In the genomic region with DNA sequence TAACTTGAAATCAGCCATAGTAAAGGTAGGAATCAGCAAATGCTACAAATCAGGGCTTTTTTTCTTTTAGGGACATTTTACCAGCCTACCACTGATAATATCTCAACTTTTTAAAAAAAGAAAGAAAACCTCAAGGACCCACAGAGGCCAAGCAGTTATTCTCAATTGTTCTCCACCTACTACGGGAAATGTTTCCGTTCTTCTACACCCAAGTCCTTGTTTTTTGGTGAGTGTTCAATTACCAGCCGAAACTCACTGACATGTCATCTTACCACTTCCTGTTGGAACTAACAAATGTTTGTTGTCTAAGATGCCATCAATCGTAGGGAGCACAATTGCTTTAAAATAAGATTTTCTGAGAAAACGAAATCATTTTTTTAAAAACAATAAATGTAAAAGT, we compare ENCODE assay signal across 20 cellular contexts. TPM values are rescaled to one million over a fixed set of nuclear protein-coding genes. Genes with fewer than 3 reads are reported as not detected.
DNase-seq lines count a peak whose midpoint lies in the region; ATAC-seq, FAIRE-seq and TF ChIP-seq lines count a peak whose summit lies in the region.
"Had no signal": no experiment of that assay in that cellular context is flagged by ENCODE, and none has a peak within 500 bp of the region (broad histone marks: within the 10 kb centered on the region; RNA-seq: fewer than 3 reads in every experiment).

No MANE protein-coding gene starts in this region.

- no peaks in the 10 kb centered on the region for H3K9me3 ChIP-seq in spleen
- H3K9me3 ChIP-seq: ascending aorta, esophagus squamous epithelium, heart right ventricle, neutrophil, SK-N-SH had no signal

- peak overlapping the region in 7 of 8 donors; percentile 7 to 89 (median 34) for H3K27ac ChIP-seq in spleen
- H3K27ac ChIP-seq: ascending aorta, esophagus squamous epithelium, neutrophil had no signal

- H3K9me3 Mint-ChIP-seq in activated naive CD4-positive, alpha-beta T cell treated with anti-CD3 and anti-CD28 coated beads, Interleukin-2, amount 10 ng/mL, durations not matched to agents 7 days and 5 days: peaks cover 2% of the 10 kb centered on the region

- WGBS in spleen, 5 donors: 28 to 45% (median 44%) methylated on average over 5 of the region's 5 CpGs

- TF ChIP-seq CTCF in bronchial epithelial cell (IDR thresholded peaks at IDR 0.05; ENCODE audit: insufficient read depth, low read length, severe bottlenecking): no peak
- no peak for TF ChIP-seq CTCF in spleen (IDR thresholded peaks at IDR 0.05 in 8 of 11, conservative IDR thresholded peaks at IDR 0.05 in 3 of 11)

- peak overlapping the region; percentile 95 for H3K27ac Mint-ChIP-seq in activated naive CD4-positive, alpha-beta T cell treated with anti-CD3 and anti-CD28 coated beads, Interleukin-2, amount 10 ng/mL, durations not matched to agents 7 days and 5 days

- ATAC-seq in GM18861 (IDR thresholded peaks at IDR 0.05; ENCODE audit: unreplicated experiment) (no peak), HG03025 (IDR thresholded peaks at IDR 0.05; ENCODE audit: low FRiP score, unreplicated experiment) (no peak), HG03571 (IDR thresholded peaks at IDR 0.05; ENCODE audit: unreplicated experiment) (no peak)
- ATAC-seq: heart right ventricle had no signal

- H3K27me3 ChIP-seq in bronchial epithelial cell (ENCODE audit: control insufficient read depth, insufficient read depth, low read length): no peaks in the 10 kb centered on the region
- H3K27me3 ChIP-seq in spleen (replicated peaks in 1 of 7): peaks cover 0 to 11% (median 6%) of the 10 kb centered on the region in 7 donors

- H3K27me3 Mint-ChIP-seq in activated naive CD4-positive, alpha-beta T cell treated with anti-CD3 and anti-CD28 coated beads, Interleukin-2, amount 10 ng/mL, durations not matched to agents 7 days and 5 days: peaks cover 16% of the 10 kb centered on the region

- H3K36me3 Mint-ChIP-seq in activated naive CD4-positive, alpha-beta T cell treated with anti-CD3 and anti-CD28 coated beads, Interleukin-2, amount 10 ng/mL, durations not matched to agents 7 days and 5 days: peaks cover 47% of the 10 kb centered on the region

- no peak overlapping the region for H3K4me3 ChIP-seq in bronchial epithelial cell (ENCODE audit: low read depth, low read length)
- peak overlapping the region in 1 of 8 donors; percentile 44 for H3K4me3 ChIP-seq in spleen
- H3K4me3 ChIP-seq: ascending aorta, esophagus squamous epithelium, heart right ventricle had no signal

- H3K36me3 ChIP-seq in bronchial epithelial cell (ENCODE audit: control insufficient read depth, insufficient read depth, low read length): no peaks in the 10 kb centered on the region
- no peaks in the 10 kb centered on the region for H3K36me3 ChIP-seq in spleen
- H3K36me3 ChIP-seq: ascending aorta, esophagus squamous epithelium, heart right ventricle, neutrophil had no signal

- peaks cover 3 to 48% (median 43%) of the 10 kb centered on the region in 6 donors for H3K4me1 ChIP-seq in spleen

- H3K4me3 Mint-ChIP-seq in activated naive CD4-positive, alpha-beta T cell treated with anti-CD3 and anti-CD28 coated beads, Interleukin-2, amount 10 ng/mL, durations not matched to agents 7 days and 5 days: peak overlapping the region; percentile 73

- FAIRE-seq in bronchial epithelial cell (lab: Jason Lieb, UNC): no peak
- FAIRE-seq: GM18507 had no signal

- intact Hi-C loops in spleen (cut with DNase I; ENCODE audit: low total_unique reads): no loop called here

- no peak for DNase-seq in activated naive CD4-positive, alpha-beta T cell treated with anti-CD3 and anti-CD28 coated beads, Interleukin-2, amount 10 ng/mL, durations not matched to agents 7 days and 5 days
- DNase-seq in activated naive CD4-positive, alpha-beta T cell (lab: John Stamatoyannopoulos, UW): no peak
- DNase-seq in T follicular helper cell (ENCODE audit: low read depth) (peak; percentile 10), bronchial epithelial cell (ENCODE audit: low read depth) (peak; percentile 63), spleen (no peak)
- DNase-seq: activated CD8-positive, alpha-beta memory T cell treated with anti-CD3 and anti-CD28 coated beads, Interleukin-2, amount 50 U/mL, for 48 hours; DMS153; esophagus squamous epithelium; heart right ventricle; NCI-H1694; NCI-H510A treated with DMSO at 0.1 percent for 48 hours; retina; SK-N-SH; substantia nigra had no signal

- no peak for TF ChIP-seq POLR2A in spleen (IDR thresholded peaks at IDR 0.05)

- peaks cover 86% of the 10 kb centered on the region for H3K4me1 Mint-ChIP-seq in activated naive CD4-positive, alpha-beta T cell treated with anti-CD3 and anti-CD28 coated beads, Interleukin-2, amount 10 ng/mL, durations not matched to agents 7 days and 5 days

- CTCF ChIA-PET in activated naive CD4-positive, alpha-beta T cell treated with anti-CD3 and anti-CD28 coated beads, Interleukin-2, amount 10 ng/mL, durations not matched to agents 7 days and 5 days (lab: Charles Lee): no interaction called here

RNA-seq across cellular contexts. Expression of gene CDK1, which starts 50.2 kb away (rescaled TPM):
- total RNA-seq in bronchial epithelial cell (0.64 and 0.79 TPM in 2 replicates), spleen (10 to 100 TPM in 2 of 7 donors, 1 to 10 TPM in 5; 4.2 to 22.7 (median 9.3) TPM)
- 10 to 100 TPM in 2 of 3 donors, 1 to 10 TPM in 1; 4.0 to 17.8 (median 14.4) TPM for polyA plus RNA-seq in spleen
- total RNA-seq: ascending aorta had no signal

Comparison
In these comparisons a context has a peak if more than half of its experiments do, and no peak if none do; other contexts are left out.
1. DNase-seq: peak in T follicular helper cell (single experiment) and bronchial epithelial cell (single experiment); none in activated naive CD4-positive, alpha-beta T cell treated with anti-CD3 and anti-CD28 coated beads, Interleukin-2, amount 10 ng/mL, durations not matched to agents 7 days and 5 days (single experiment), activated naive CD4-positive, alpha-beta T cell (0 of 4) and spleen (single experiment).